Comparison of ENCODE assay signal across 1 cellular context in genomic region chr4:169774466-169775445, GRCh38.
TF ChIP-seq lines count a peak whose summit lies in the region.

No MANE protein-coding gene starts in this region.

TF ChIP-seq in K562, 482 proteins besides CTCF, POLR2A, EP300 and RAD21 (continued from another document):
- TF ChIP-seq MGA (IDR thresholded peaks at IDR 0.05) = peak; percentile 89
- TF ChIP-seq YY1 (IDR thresholded peaks at IDR 0.05; ENCODE audit: borderline replicate concordance in 1 of 3, control insufficient read depth in 1 of 3, extremely low read depth in 1 of 3, insufficient read depth in 3 of 3, insufficient read length in 1 of 3, insufficient replicate concordance in 2 of 3, low read depth in 1 of 3, low read length in 2 of 3) = peak in 1 of 3 experiments; percentile 49
- TF ChIP-seq CXXC5 (CRISPR knock-in tag; IDR thresholded peaks at IDR 0.05) = peak; percentile 46
- TF ChIP-seq ZBTB7A (IDR thresholded peaks at IDR 0.05; ENCODE audit: borderline replicate concordance, control insufficient read depth, low read depth, low read length) = peak; percentile 77; the same call in 1 of the 2 replicates
- TF ChIP-seq E2F6 (IDR thresholded peaks at IDR 0.05; ENCODE audit: borderline replicate concordance in 1 of 2, extremely low read depth in 1 of 2, insufficient read depth in 1 of 2, insufficient read length in 1 of 2, low read depth in 1 of 2, low read length in 1 of 2, poor library complexity in 1 of 2, severe bottlenecking in 1 of 2) = peak; percentile 69 to 86
- TF ChIP-seq ZBTB33 (CRISPR knock-in tag; IDR thresholded peaks at IDR 0.05) = 0 out of 2 replicates have a peak, but pooled peaks have one; percentile 56
- TF ChIP-seq HSF4 (CRISPR knock-in tag; IDR thresholded peaks at IDR 0.05; ENCODE audit: borderline replicate concordance) = no peak
- TF ChIP-seq ZBTB11 (CRISPR knock-in tag; IDR thresholded peaks at IDR 0.05) = peak in 1 of 3 experiments; percentile 71; a peak in 2 of 6 replicates
- peak; percentile 36; the same call in 1 of the 2 replicates for TF ChIP-seq MYC (IDR thresholded peaks at IDR 0.05; ENCODE audit: low read depth, low read length)
- TF ChIP-seq MYC (CRISPR knock-in tag; IDR thresholded peaks at IDR 0.05; ENCODE audit: borderline replicate concordance, low read depth) = no peak
- no peak for TF ChIP-seq KLF13 (tag; IDR thresholded peaks at IDR 0.05; ENCODE audit: borderline replicate concordance, low read depth)
- TF ChIP-seq ZNF239 (CRISPR knock-in tag; IDR thresholded peaks at IDR 0.05) = no peak
- TF ChIP-seq NCOA1 (IDR thresholded peaks at IDR 0.05; ENCODE audit: low read depth) = no peak
- TF ChIP-seq BCL6 (CRISPR knock-in tag; IDR thresholded peaks at IDR 0.05) = no peak
- no peak for TF ChIP-seq PHF21A (IDR thresholded peaks at IDR 0.05; ENCODE audit: borderline replicate concordance, low read depth)
- no peak for TF ChIP-seq NR2C1 (IDR thresholded peaks at IDR 0.05)
- TF ChIP-seq NR2C1 (tag; IDR thresholded peaks at IDR 0.05) = no peak
- 0 out of 4 replicates have a peak, but pooled peaks of 1 of the 2 experiments have one; percentile 27 for TF ChIP-seq MAZ (CRISPR knock-in tag; conservative IDR thresholded peaks at IDR 0.05 in 1 of 2, IDR thresholded peaks at IDR 0.05 in 1 of 2)
TF ChIP-seq in K562: peak in this region for 17.
